ENCODE assay signal across 18 cellular contexts in the genomic region with DNA sequence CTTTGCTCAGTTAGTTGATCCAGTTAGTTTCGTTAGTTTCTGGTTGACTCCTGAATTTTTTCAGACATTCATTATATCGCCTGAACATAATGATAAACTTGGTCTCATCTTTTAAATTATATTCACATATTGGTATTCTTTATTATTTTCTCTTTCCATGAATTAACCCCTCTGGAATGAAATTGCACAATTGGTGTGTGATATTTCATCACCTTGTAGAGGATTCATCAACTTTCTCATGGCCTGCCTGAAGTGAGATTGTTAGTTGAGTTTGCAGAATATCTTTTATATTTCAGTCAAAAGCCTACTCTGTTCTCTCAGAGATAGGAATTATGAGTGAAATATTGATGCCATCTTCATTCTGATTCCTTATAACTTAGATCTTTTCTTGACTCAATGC.
DNase-seq lines count a peak whose midpoint lies in the region; ATAC-seq, FAIRE-seq and TF ChIP-seq lines count a peak whose summit lies in the region.
"Had no signal": no experiment of that assay in that cellular context is flagged by ENCODE, and none has a peak within 500 bp of the region (broad histone marks: within the 10 kb centered on the region; RNA-seq: fewer than 3 reads in every experiment).

No MANE protein-coding gene starts in this region.

- no peak overlapping the region for H3K14ac ChIP-seq in trophoblast cell (ENCODE audit: low read length)

- WGBS in HepG2 (ENCODE audit: low lambda C conversion rate), result 1% methylated on average over 2 of the region's 2 CpGs
- WGBS in right lobe of liver (ENCODE audit: insufficient coverage, low coverage, low lambda C conversion rate, missing lambda C conversion rate), result 41% methylated on average over 2 of the region's 2 CpGs
- WGBS in trophoblast cell (ENCODE audit: extremely low coverage, insufficient coverage, insufficient read length), result no CpG with 5 or more reads among the region's 2 CpGs

- no peaks in the 10 kb centered on the region for H3K36me3 Mint-ChIP-seq in CD4-positive, alpha-beta memory T cell
- H3K36me3 Mint-ChIP-seq: CD4-positive, CD25-positive, alpha-beta regulatory T cell had no signal

- H3K36me3 ChIP-seq in HepG2 (replicated peaks in 1 of 2; ENCODE audit: control insufficient read depth in 1 of 2, insufficient read depth in 2 of 2, low read length in 2 of 2) (no peaks in the 10 kb centered on the region), right lobe of liver (no peaks in the 10 kb centered on the region), adipocyte (ENCODE audit: control insufficient read depth, insufficient read depth, low read length, severe bottlenecking) (no peaks in the 10 kb centered on the region), trophoblast cell (ENCODE audit: control insufficient read depth in 1 of 2, insufficient read depth in 2 of 2, low read length in 2 of 2) (no peaks in the 10 kb centered on the region)
- no peaks in the 10 kb centered on the region for H3K36me3 ChIP-seq in CD4-positive, alpha-beta memory T cell (ENCODE audit: insufficient read depth, low read length)
- H3K36me3 ChIP-seq: BLaER1 treated with 17β-estradiol and CSF1 and Interleukin-3, amounts not matched to agents 10 nM and 100 nM had no signal

- BruUV-seq in HepG2 (replicated peaks; lab: Mats Ljungman, UMichigan), result no TSS peak

- no peak for FAIRE-seq in HepG2 (lab: Jason Lieb, UNC)
- FAIRE-seq: G401.6, GM12891, K562 had no signal

- no peaks in the 10 kb centered on the region for H3K4me1 ChIP-seq in HepG2 (ENCODE audit: insufficient read depth, low read length)
- no peaks in the 10 kb centered on the region for H3K4me1 ChIP-seq in right lobe of liver
- H3K4me1 ChIP-seq in adipocyte (ENCODE audit: control insufficient read depth, insufficient read depth, low read length), result no peaks in the 10 kb centered on the region
- H3K4me1 ChIP-seq in foreskin keratinocyte, result no peaks in the 10 kb centered on the region
- H3K4me1 ChIP-seq in trophoblast cell (ENCODE audit: control insufficient read depth in 1 of 2, insufficient read depth in 2 of 2, low read length in 2 of 2), result no peaks in the 10 kb centered on the region
- no peaks in the 10 kb centered on the region for H3K4me1 ChIP-seq in CD4-positive, alpha-beta memory T cell (ENCODE audit: insufficient read depth, low read length)
- H3K4me1 ChIP-seq: BLaER1 treated with 17β-estradiol and CSF1 and Interleukin-3, amounts not matched to agents 10 nM and 100 nM had no signal

- intact Hi-C loops in HepG2 (cut with micrococcal nuclease; ENCODE audit: unreplicated experiment), result no loop called here
- intact Hi-C loops in right lobe of liver (cut with DNase I), result no loop called here
- intact Hi-C loops in CD4-positive, alpha-beta memory T cell (cut with micrococcal nuclease), result no loop called here

- no peak for TF ChIP-seq CTCF in HepG2 (CRISPR knock-in tag; IDR thresholded peaks at IDR 0.05)
- no peak for TF ChIP-seq CTCF in right lobe of liver (IDR thresholded peaks at IDR 0.05)
- no peak for TF ChIP-seq CTCF in foreskin keratinocyte (conservative IDR thresholded peaks at IDR 0.05)

- H3K4me2 ChIP-seq in HepG2 (ENCODE audit: low read depth, low read length) (no peak overlapping the region), trophoblast cell (ENCODE audit: low read length) (no peak overlapping the region)
- H3K4me2 ChIP-seq: BLaER1 treated with 17β-estradiol and CSF1 and Interleukin-3, amounts not matched to agents 10 nM and 100 nM had no signal

- no peak overlapping the region for H3K27ac Mint-ChIP-seq in CD4-positive, alpha-beta memory T cell
- H3K27ac Mint-ChIP-seq: CD4-positive, CD25-positive, alpha-beta regulatory T cell had no signal

- H3K23ac ChIP-seq in trophoblast cell (ENCODE audit: low read length), result no peak overlapping the region

- peaks cover 33% of the 10 kb centered on the region for H3K9me3 ChIP-seq in HepG2 (ENCODE audit: low read length)
- no peaks in the 10 kb centered on the region for H3K9me3 ChIP-seq in right lobe of liver
- H3K9me3 ChIP-seq in adipocyte (ENCODE audit: control insufficient read depth, low read length), result peaks cover 12% of the 10 kb centered on the region
- H3K9me3 ChIP-seq in trophoblast cell (ENCODE audit: insufficient read depth, low read depth, low read length), result no peaks in the 10 kb centered on the region
- no peaks in the 10 kb centered on the region for H3K9me3 ChIP-seq in CD4-positive, alpha-beta memory T cell (ENCODE audit: control insufficient read depth in 1 of 2, low read length in 2 of 2)
- H3K9me3 ChIP-seq: BLaER1 treated with 17β-estradiol and CSF1 and Interleukin-3, amounts not matched to agents 10 nM and 100 nM had no signal

- in situ Hi-C loops in HepG2 (cut with HindIII; ENCODE audit: extremely low pct_ligation_motif_present, low pct_unique_long_range_greater_than_20kb), result no loop called here

- H2BK5ac ChIP-seq in trophoblast cell (ENCODE audit: low read depth, low read length, poor library complexity), result no peak overlapping the region

- H3K27me3 ChIP-seq in HepG2 (ENCODE audit: control insufficient read depth in 1 of 2, insufficient read depth in 2 of 2, low read length in 2 of 2) (no peaks in the 10 kb centered on the region), right lobe of liver (no peaks in the 10 kb centered on the region), adipocyte (replicated peaks; ENCODE audit: control insufficient read depth, insufficient read depth, low read length) (no peaks in the 10 kb centered on the region), foreskin keratinocyte (no peaks in the 10 kb centered on the region), trophoblast cell (ENCODE audit: insufficient read depth, low read length) (no peaks in the 10 kb centered on the region)
- no peaks in the 10 kb centered on the region for H3K27me3 ChIP-seq in CD4-positive, alpha-beta memory T cell (ENCODE audit: insufficient read depth, low read length)
- H3K27me3 ChIP-seq: BLaER1 treated with 17β-estradiol and CSF1 and Interleukin-3, amounts not matched to agents 10 nM and 100 nM had no signal

- H3K4me3 Mint-ChIP-seq in CD4-positive, alpha-beta memory T cell, result no peak overlapping the region
- H3K4me3 Mint-ChIP-seq: CD4-positive, CD25-positive, alpha-beta regulatory T cell had no signal

- H3K9ac ChIP-seq in HepG2 (ENCODE audit: insufficient read depth, low read depth, low read length) (no peak overlapping the region), adipocyte (ENCODE audit: low read length) (no peak overlapping the region), trophoblast cell (ENCODE audit: low read length) (no peak overlapping the region)
- H3K9ac ChIP-seq: BLaER1 treated with 17β-estradiol and CSF1 and Interleukin-3, amounts not matched to agents 10 nM and 100 nM; GM23248 had no signal

- H3K4me1 Mint-ChIP-seq in CD4-positive, alpha-beta memory T cell, result no peaks in the 10 kb centered on the region
- H3K4me1 Mint-ChIP-seq: CD4-positive, CD25-positive, alpha-beta regulatory T cell had no signal

- H3K79me2 ChIP-seq in HepG2 (ENCODE audit: insufficient read depth, low read length), result no peaks in the 10 kb centered on the region
- no peaks in the 10 kb centered on the region for H3K79me2 ChIP-seq in trophoblast cell (ENCODE audit: control insufficient read depth, insufficient read depth, low read length, poor library complexity)

- no peaks in the 10 kb centered on the region for H3K27me3 Mint-ChIP-seq in CD4-positive, alpha-beta memory T cell
- H3K27me3 Mint-ChIP-seq: CD4-positive, CD25-positive, alpha-beta regulatory T cell had no signal

- no peak overlapping the region for H4K91ac ChIP-seq in trophoblast cell (ENCODE audit: low read depth, low read length)

- no peak for TF ChIP-seq POLR2A in HepG2 (IDR thresholded peaks at IDR 0.05; ENCODE audit: insufficient read depth in 1 of 2, low read depth in 2 of 2, low read length in 2 of 2)
- no peak for TF ChIP-seq POLR2A in right lobe of liver (IDR thresholded peaks at IDR 0.05)

- H4K12ac ChIP-seq in trophoblast cell (ENCODE audit: low read depth, low read length), result no peak overlapping the region

- H4K8ac ChIP-seq in trophoblast cell (ENCODE audit: low read depth, low read length), result no peak overlapping the region

- no peaks in the 10 kb centered on the region for H4K20me1 ChIP-seq in HepG2 (ENCODE audit: insufficient read depth, low read length)
- H4K20me1 ChIP-seq: BLaER1 treated with 17β-estradiol and CSF1 and Interleukin-3, amounts not matched to agents 10 nM and 100 nM had no signal

- H3K9me3 Mint-ChIP-seq in CD4-positive, alpha-beta memory T cell, result peaks cover 0 to 17% (median 14%) of the 10 kb centered on the region in 8 donors

- CTCF ChIA-PET in HepG2 (lab: Yijun Ruan, JAX; ENCODE audit: low intra/inter-chr PET ratio, low total read pairs), result no interaction called here
- CTCF ChIA-PET in CD4-positive, alpha-beta memory T cell (lab: Charles Lee; ENCODE audit: partially characterized antibody), result no interaction called here

- ATAC-seq in HepG2 (no peak), right lobe of liver (no peak), foreskin keratinocyte (no peak)
- ATAC-seq: K562 had no signal

- POLR2A ChIA-PET in HepG2 (lab: Yijun Ruan, JAX), result no interaction called here
- POLR2A ChIA-PET in CD4-positive, alpha-beta memory T cell (lab: Charles Lee; ENCODE audit: partially characterized antibody), result no interaction called here

- H3K27ac ChIP-seq in HepG2 (ENCODE audit: extremely low read length, insufficient read depth, low read length) (no peak overlapping the region), right lobe of liver (no peak overlapping the region), foreskin keratinocyte (no peak overlapping the region), trophoblast cell (ENCODE audit: low read depth, low read length) (no peak overlapping the region)
- H3K27ac ChIP-seq in CD4-positive, alpha-beta memory T cell (ENCODE audit: low read depth, low read length), result no peak overlapping the region
- H3K27ac ChIP-seq: BLaER1 treated with 17β-estradiol and CSF1 and Interleukin-3, amounts not matched to agents 10 nM and 100 nM; GM23248 had no signal

- DNase-seq in HepG2 (ENCODE audit: low spot score) (no peak), right lobe of liver (no peak), adipocyte (ENCODE audit: low read depth) (peak; percentile 11), foreskin keratinocyte (peak; percentile 1 to 7), trophoblast cell (no peak)
- DNase-seq in activated naive CD4-positive, alpha-beta T cell treated with Interleukin-2 at 50 U/mL for 16 hours, result no peak
- DNase-seq in CD4-positive, alpha-beta memory T cell, result no peak
- DNase-seq: 8988T; ACHN; CD4-positive, CD25-positive, alpha-beta regulatory T cell; DMS79 treated with DMSO at 0.1 percent for 48 hours; EL; GM23248; H7 had no signal

- TF ChIP-seq RAD21 in HepG2 (CRISPR knock-in tag; IDR thresholded peaks at IDR 0.05), result no peak

- TF ChIP-seq EP300 in HepG2 (IDR thresholded peaks at IDR 0.05; ENCODE audit: low read depth in 2 of 2, low read length in 2 of 2) (no peak), HepG2 (CRISPR knock-in tag; IDR thresholded peaks at IDR 0.05; ENCODE audit: borderline replicate concordance) (no peak)

- no peak overlapping the region for H3K18ac ChIP-seq in trophoblast cell (ENCODE audit: low read length)

- H2BK120ac ChIP-seq in trophoblast cell (ENCODE audit: insufficient read depth, low read length, poor library complexity), result no peak overlapping the region

- H3K4me3 ChIP-seq in HepG2 (replicated peaks in 1 of 3; ENCODE audit: insufficient read depth in 1 of 3, low read depth in 2 of 3, low read length in 3 of 3) (no peak overlapping the region), right lobe of liver (no peak overlapping the region), adipocyte (ENCODE audit: low read length) (no peak overlapping the region), trophoblast cell (ENCODE audit: low read depth, low read length) (no peak overlapping the region)
- H3K4me3 ChIP-seq in CD4-positive, alpha-beta memory T cell (ENCODE audit: low read length in 2 of 2), result no peak overlapping the region
- H3K4me3 ChIP-seq: BLaER1 treated with 17β-estradiol and CSF1 and Interleukin-3, amounts not matched to agents 10 nM and 100 nM; GM23248; K562 had no signal

- no peak overlapping the region for H2BK12ac ChIP-seq in trophoblast cell (ENCODE audit: low read length)

- no peak overlapping the region for H3K4ac ChIP-seq in trophoblast cell (ENCODE audit: low read depth, low read length)

- H3K79me1 ChIP-seq in trophoblast cell (ENCODE audit: low read length), result no peaks in the 10 kb centered on the region

- H2AFZ ChIP-seq in HepG2 (ENCODE audit: low read length) (no peak overlapping the region), trophoblast cell (ENCODE audit: insufficient read depth, low read length, poor library complexity) (no peak overlapping the region)
- H2AFZ ChIP-seq: GM23248 had no signal

- H2AK5ac ChIP-seq in trophoblast cell (ENCODE audit: low read length), result no peak overlapping the region

Comparison
In these comparisons a context has a peak if more than half of its experiments do, and no peak if none do; other contexts are left out.
1. DNase-seq: peak in adipocyte (single experiment) and foreskin keratinocyte (2 of 2); none in HepG2 (single experiment), right lobe of liver (0 of 3), trophoblast cell (0 of 2), activated naive CD4-positive, alpha-beta T cell treated with Interleukin-2 at 50 U/mL for 16 hours (single experiment) and CD4-positive, alpha-beta memory T cell (0 of 5).